ENCODE assay signal across 29 cellular contexts in genomic region chr11:69174841-69175240, GRCh38. TPM values are rescaled to one million over a fixed set of nuclear protein-coding genes. Genes with fewer than 3 reads are reported as not detected.
"Had no signal": no experiment of that assay in that cellular context is flagged by ENCODE, and none has a peak within 500 bp of the region (broad histone marks: within the 10 kb centered on the region; RNA-seq: fewer than 3 reads in every experiment).

No MANE protein-coding gene starts in this region.

- ATAC-seq: activated CD8-positive, alpha-beta T cell treated with anti-CD3 and anti-CD28 coated beads, Interleukin-2, amount 10 ng/mL, durations not matched to agents 7 days and 5 days; activated naive CD4-positive, alpha-beta T cell treated with anti-CD3 and anti-CD28 coated beads, Interleukin-2, amount 50 U/mL, for 72 hours; activated naive CD8-positive, alpha-beta T cell treated with anti-CD3 and anti-CD28 coated beads, Interleukin-2, amount 50 U/mL, for 24 hours; body of pancreas had no signal

- H3K9ac ChIP-seq: SK-N-SH had no signal

- H3K9me3 ChIP-seq: body of pancreas, SJCRH30, SK-N-SH had no signal

- H3K27me3 ChIP-seq: ascending aorta, body of pancreas, SJCRH30 had no signal

- H3K4me2 ChIP-seq: SK-N-SH had no signal

- H3K36me3 ChIP-seq: ascending aorta, SJCRH30 had no signal

- H3K4me3 ChIP-seq: ascending aorta, body of pancreas, SJCRH30 had no signal

- DNase-seq: activated CD4-positive, alpha-beta T cell treated with anti-CD3 and anti-CD28 coated beads for 48 hours; activated CD4-positive, alpha-beta T cell treated with anti-CD3 and anti-CD28 coated beads, Interleukin-2, amount 50 U/mL, for 4 hours; activated CD4-positive, CD25-positive, alpha-beta regulatory T cell treated with anti-CD3 and anti-CD28 coated beads, Interleukin-2, amount 50 U/mL, for 72 hours; activated CD8-positive, alpha-beta memory T cell treated with anti-CD3 and anti-CD28 coated beads, Interleukin-2, amount 50 U/mL, for 48 hours; activated CD8-positive, alpha-beta T cell treated with anti-CD3 and anti-CD28 coated beads, Interleukin-2, amount 10 ng/mL, durations not matched to agents 7 days and 5 days; activated naive CD4-positive, alpha-beta T cell treated with Interleukin-2 at 50 U/mL for 16 hours; activated naive CD8-positive, alpha-beta T cell treated with anti-CD3 and anti-CD28 coated beads, Interleukin-2, amount 50 U/mL, for 24 hours; activated T-cell treated with anti-CD3 and anti-CD28 coated beads, Interleukin-2, amount 50 U/mL, for 24 hours; amniotic stem cell; body of pancreas; KG1; NCI-H1092; NCI-H1417; NCI-H2029; NCI-H2107; NCI-H345; NCI-H510A; NCI-H526 treated with DMSO at 0.1 percent for 48 hours; NCI-H82; Right ventricle myocardium superior; SJCRH30; SK-N-SH; T-helper 1 cell had no signal

- H3K27ac ChIP-seq: ascending aorta, body of pancreas, SJCRH30 had no signal

- H3K4me1 ChIP-seq: ascending aorta had no signal

RNA-seq across cellular contexts. Expression of gene SMIM38, which starts 19.1 kb away (rescaled TPM):
- total RNA-seq: LHCN-M2, M059J, Right ventricle myocardium superior, RPMI7951 had no signal
- polyA plus RNA-seq: IgD-negative memory B cell had no signal
